ENCODE assay signal across 1 cellular context in genomic region chr14:91358654-91359210, GRCh38.
TF ChIP-seq lines count a peak whose summit lies in the region.

No MANE protein-coding gene starts in this region.

TF ChIP-seq in GM12878, 131 proteins besides CTCF, POLR2A, EP300 and RAD21:
- TF ChIP-seq HDGF (IDR thresholded peaks at IDR 0.05) (no peak), SUZ12 (IDR thresholded peaks at IDR 0.05; ENCODE audit: unreplicated experiment) (no peak), ATF3 (IDR thresholded peaks at IDR 0.05; ENCODE audit: borderline replicate concordance, extremely low read depth, low read depth, low read length) (no peak), CHD2 (IDR thresholded peaks at IDR 0.05; ENCODE audit: borderline replicate concordance, low read depth, low read length) (no peak), E2F4 (IDR thresholded peaks at IDR 0.05; ENCODE audit: low read depth, low read length) (no peak), POU2F2 (IDR thresholded peaks at IDR 0.05; ENCODE audit: borderline replicate concordance, low read depth, low read length) (no peak), ELK1 (IDR thresholded peaks at IDR 0.05; ENCODE audit: low read depth, low read length) (no peak), CHD4 (IDR thresholded peaks at IDR 0.05) (no peak), SMAD1 (IDR thresholded peaks at IDR 0.05; ENCODE audit: low read depth, partially characterized antibody) (no peak), JUND (IDR thresholded peaks at IDR 0.05; ENCODE audit: low read depth, low read length) (no peak), RAD51 (IDR thresholded peaks at IDR 0.05) (no peak), USF2 (IDR thresholded peaks at IDR 0.05; ENCODE audit: borderline replicate concordance, low read depth, low read length) (no peak)
